8 cellular contexts compared by ENCODE assay signal in the genomic region with DNA sequence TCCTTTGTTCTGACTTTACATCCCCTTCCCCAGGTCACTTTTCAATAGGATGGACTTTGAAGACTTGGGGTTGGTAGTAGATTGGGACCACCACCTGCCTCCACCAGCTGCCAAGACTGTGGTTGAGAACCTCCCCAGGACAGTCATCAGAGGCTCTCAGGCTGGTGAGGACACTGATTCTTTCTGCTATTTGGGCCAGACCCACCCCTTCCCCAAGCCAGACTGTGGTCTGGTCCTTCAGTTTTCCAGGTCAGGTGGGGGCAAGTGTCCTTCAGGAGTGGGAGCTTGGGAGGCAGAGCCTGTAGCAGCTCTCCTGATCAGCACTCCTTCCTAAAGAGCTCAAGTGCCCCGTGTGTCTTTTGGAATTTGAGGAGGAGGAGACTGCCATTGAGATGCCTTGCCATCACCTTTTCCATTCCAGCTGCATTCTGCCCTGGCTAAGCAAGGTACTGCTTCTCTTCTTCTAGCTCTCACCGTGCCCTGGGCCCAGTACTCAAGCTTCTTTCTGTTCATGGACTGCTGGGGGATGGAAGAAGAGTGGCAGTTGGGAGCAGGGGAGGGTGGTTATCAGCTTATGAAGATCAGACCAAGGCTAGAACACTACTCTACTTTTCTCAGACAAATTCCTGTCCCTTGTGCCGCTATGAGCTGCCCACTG. TPM values are rescaled to one million over a fixed set of nuclear protein-coding genes. Genes with fewer than 3 reads are reported as not detected.
A peak's percentile ranks its signal among the peaks of the same experiment; 100 is the strongest.
DNase-seq lines count a peak whose midpoint lies in the region; ATAC-seq, FAIRE-seq and TF ChIP-seq lines count a peak whose summit lies in the region.

No MANE protein-coding gene starts in this region.

- H3K4me3 ChIP-seq in cardiac muscle cell (peak overlapping the region; percentile 74), K562 (peak overlapping the region; percentile 62), urinary bladder (ENCODE audit: low read depth, low read length) (peak overlapping the region; percentile 69)

- no peak for TF ChIP-seq POLR2A in K562 (conservative IDR thresholded peaks at IDR 0.05)

- no peaks in the 10 kb centered on the region for H3K9me3 Mint-ChIP-seq in mesothelial cell of epicardium

- intact Hi-C loops in left ventricle myocardium superior (cut with micrococcal nuclease), result no loop called here
- intact Hi-C loops in K562 (cut with micrococcal nuclease), result no loop called here

- POLR2A ChIA-PET in K562 (lab: Yijun Ruan, JAX), result interaction anchor here (0.6 to 4.4 kb wide), 6 partner anchors 8 to 168 kb away, joined by 3 to 31 read pairs (median 4); partner anchors contain the start of gene TMEM150A

- no peaks in the 10 kb centered on the region for H3K27me3 ChIP-seq in cardiac muscle cell
- H3K27me3 ChIP-seq in K562 (ENCODE audit: control insufficient read depth in 2 of 2, insufficient read depth in 2 of 2, low read length in 2 of 2), result no peaks in the 10 kb centered on the region

- TF ChIP-seq EP300 in K562 (IDR thresholded peaks at IDR 0.05; ENCODE audit: low read length), result no peak

- peak overlapping the region; percentile 96 for H3K4me3 Mint-ChIP-seq in mesothelial cell of epicardium

- H3K4me1 ChIP-seq in cardiac muscle cell (ENCODE audit: low read depth), result peaks cover 16% of the 10 kb centered on the region
- H3K4me1 ChIP-seq in K562 (replicated peaks in 1 of 2; ENCODE audit: control insufficient read depth in 2 of 2, insufficient read depth in 2 of 2, low read length in 2 of 2), result peaks cover 6 to 25% of the 10 kb centered on the region in 2 experiments; a peak in 4 of 5 replicates
- no peaks in the 10 kb centered on the region for H3K4me1 ChIP-seq in urinary bladder (ENCODE audit: insufficient read depth)

- H4K20me1 ChIP-seq in K562 (replicated peaks; ENCODE audit: control insufficient read depth, insufficient read depth, low read length), result no peaks in the 10 kb centered on the region

- H3K27me3 Mint-ChIP-seq in mesothelial cell of epicardium (ENCODE audit: low read depth), result no peaks in the 10 kb centered on the region

- H3K36me3 Mint-ChIP-seq in mesothelial cell of epicardium, result no peaks in the 10 kb centered on the region

- H3K79me2 ChIP-seq in K562 (ENCODE audit: control insufficient read depth, insufficient read depth, low read length), result peaks cover 29% of the 10 kb centered on the region

- DNase-seq in cardiac muscle cell (ENCODE audit: low read depth in 1 of 2, low spot score in 1 of 2) (no peak), left ventricle myocardium superior (no peak), K562 (ENCODE audit: extremely low read depth in 1 of 4, low spot score in 3 of 4) (no peak), mesothelial cell of epicardium (ENCODE audit: low spot score in 2 of 2, unreplicated experiment in 2 of 2) (no peak), DMS 273 treated with DMSO at 0.1 percent for 48 hours (lab: John Stamatoyannopoulos, UW) (no peak)

- H2AFZ ChIP-seq in K562 (ENCODE audit: low read depth, low read length), result no peak overlapping the region

- H3K27ac ChIP-seq in cardiac muscle cell, result peak overlapping the region; percentile 33
- peak overlapping the region; percentile 74; the same call in 2 of the 3 replicates for H3K27ac ChIP-seq in K562 (ENCODE audit: extremely low read depth, low read depth, low read length)
- H3K27ac ChIP-seq in urinary bladder (ENCODE audit: low read depth), result no peak overlapping the region

- FAIRE-seq in K562 (lab: Jason Lieb, UNC), result peak; percentile 48

- in situ Hi-C loops in K562 (cut with MboI), result no loop called here

- H3K9me3 ChIP-seq in cardiac muscle cell (ENCODE audit: low read depth), result no peaks in the 10 kb centered on the region
- no peaks in the 10 kb centered on the region for H3K9me3 ChIP-seq in K562 (replicated peaks; ENCODE audit: control insufficient read depth, insufficient read depth, low read depth, low read length)

- no peak for TF ChIP-seq RAD21 in K562 (CRISPR knock-in tag; conservative IDR thresholded peaks at IDR 0.05 in 1 of 2, IDR thresholded peaks at IDR 0.05 in 1 of 2)

- no peaks in the 10 kb centered on the region for H3K36me3 ChIP-seq in cardiac muscle cell
- H3K36me3 ChIP-seq in K562 (ENCODE audit: control insufficient read depth, insufficient read depth, low read length), result peaks cover 28% of the 10 kb centered on the region; the same call in 2 of the 3 replicates
- H3K36me3 ChIP-seq in urinary bladder (ENCODE audit: insufficient read depth), result no peaks in the 10 kb centered on the region

- CTCF ChIA-PET in K562 (lab: Yijun Ruan, JAX; ENCODE audit: low intra/inter-chr PET ratio), result no interaction called here

- no peaks in the 10 kb centered on the region for H3K9me1 ChIP-seq in K562 (ENCODE audit: control insufficient read depth, insufficient read depth, low read length)

- H3K4me2 ChIP-seq in K562 (ENCODE audit: insufficient read depth, low read length), result peak overlapping the region; percentile 86

- H3K27ac Mint-ChIP-seq in mesothelial cell of epicardium, result no peak overlapping the region

- ATAC-seq in left ventricle myocardium superior, result no peak
- no peak for ATAC-seq in K562
- ATAC-seq in GM21529 (IDR thresholded peaks at IDR 0.05; ENCODE audit: unreplicated experiment), result no peak
- no peak for ATAC-seq in HG02763 (IDR thresholded peaks at IDR 0.05; ENCODE audit: unreplicated experiment)

- 26% methylated on average over 3 of the region's 3 CpGs for WGBS in K562 (ENCODE audit: insufficient coverage, low coverage, missing lambda C conversion rate)
- 66% methylated on average over 3 of the region's 3 CpGs for WGBS in urinary bladder

- peaks cover 22% of the 10 kb centered on the region for H3K4me1 Mint-ChIP-seq in mesothelial cell of epicardium

- BruUV-seq in K562 (replicated peaks; lab: Mats Ljungman, UMichigan), result no TSS peak

- TF ChIP-seq CTCF in cardiac muscle cell (IDR thresholded peaks at IDR 0.05; ENCODE audit: low read depth, low read length) (no peak), K562 (IDR thresholded peaks at IDR 0.05 in 2 of 3, conservative IDR thresholded peaks at IDR 0.05 in 1 of 3; ENCODE audit: insufficient read depth in 2 of 3, low read depth in 1 of 3, low read length in 3 of 3) (no peak), mesothelial cell of epicardium (IDR thresholded peaks at IDR 0.05; ENCODE audit: unreplicated experiment) (no peak)

- peak overlapping the region; percentile 79 to 85 for H3K9ac ChIP-seq in K562 (ENCODE audit: insufficient read depth in 1 of 2, low read depth in 2 of 2, low read length in 2 of 2)

RNA-seq across cellular contexts. Expression of gene RNF181, which starts 1.1 kb away (rescaled TPM):
- total RNA-seq in cardiac muscle cell, result 152 and 241 TPM in 2 replicates
- polyA plus RNA-seq in cardiac muscle cell, result 276 and 328 TPM in 2 replicates
- 89.9 TPM for total RNA-seq in left ventricle myocardium superior
- 76.8 and 189 TPM in 2 replicates for total RNA-seq in K562 (2011; cell fraction: chromatin; rRNA removed; ENCODE audit: low replicate concordance)
- 209 and 223 TPM in 2 replicates for total RNA-seq in K562 (2011; cell fraction: nucleolus; rRNA removed)
- total RNA-seq in K562 (2011; cell fraction: nucleoplasm; rRNA removed), result 148 and 152 TPM in 2 replicates
- 189 and 243 TPM in 2 replicates for total RNA-seq in K562 (2014; rRNA removed)
- total RNA-seq in K562 (2014; rRNA removed; fragmentation: Illumina TruSeq; extraction: Trizol), result 181 and 208 TPM in 2 replicates
- 150 and 156 TPM in 2 replicates for total RNA-seq in K562 (2015; rRNA removed; fragmentation: Illumina TruSeq; extraction: Trizol)
- total RNA-seq in K562 (2021), result 139 and 158 TPM in 2 replicates
- 324 and 492 TPM in 2 replicates for polyA plus RNA-seq in K562 (2011; rRNA removed)
- polyA plus RNA-seq in K562 (2011; cell fraction: cytosol; rRNA removed), result 513 and 736 TPM in 2 replicates
- 354 and 425 TPM in 2 replicates for polyA plus RNA-seq in K562 (2011; cell fraction: nucleus; rRNA removed)
- polyA plus RNA-seq in K562 (2012), result 249 and 379 TPM in 2 replicates
- 253 and 256 TPM in 2 replicates for polyA plus RNA-seq in K562 (2014; fragmentation: Illumina TruSeq; extraction: Trizol)
- polyA plus RNA-seq in K562 (2014; fragmentation: Nextera tagmentation; extraction: Ambion mirVana), result 100 to 1,000 TPM; 425 to 485 TPM
- polyA plus RNA-seq in K562 (2014; rRNA removed), result 289 and 334 TPM in 2 replicates
- polyA minus RNA-seq in K562 (2011; rRNA and poly(A)+ RNA removed), result 88.4 and 169 TPM in 2 replicates
- 40.6 and 67.6 TPM in 2 replicates for polyA minus RNA-seq in K562 (2011; cell fraction: cytosol; rRNA and poly(A)+ RNA removed)
- 58.2 and 63.7 TPM in 2 replicates for polyA minus RNA-seq in K562 (2011; cell fraction: nucleus; rRNA and poly(A)+ RNA removed)
- 76.6 to 87.4 TPM (median 82.8 TPM) in 3 replicates for total RNA-seq in mesothelial cell of epicardium
- 71.6 TPM for total RNA-seq in urinary bladder
- 183 TPM for polyA plus RNA-seq in urinary bladder

RNA-seq across cellular contexts. Expression of gene TMEM150A, which starts 5.9 kb away (rescaled TPM):
- 14.2 and 18.9 TPM in 2 replicates for total RNA-seq in cardiac muscle cell
- polyA plus RNA-seq in cardiac muscle cell, result 31.8 and 34.0 TPM in 2 replicates
- total RNA-seq in left ventricle myocardium superior, result 14.9 TPM
- 12.3 and 50.7 TPM in 2 replicates for total RNA-seq in K562 (2011; cell fraction: chromatin; rRNA removed; ENCODE audit: low replicate concordance)
- 25.1 and 34.9 TPM in 2 replicates for total RNA-seq in K562 (2011; cell fraction: nucleolus; rRNA removed)
- 20.9 and 29.0 TPM in 2 replicates for total RNA-seq in K562 (2011; cell fraction: nucleoplasm; rRNA removed)
- 8.4 and 12.9 TPM in 2 replicates for total RNA-seq in K562 (2014; rRNA removed)
- total RNA-seq in K562 (2014; rRNA removed; fragmentation: Illumina TruSeq; extraction: Trizol), result 3.6 and 6.0 TPM in 2 replicates
- 7.4 and 8.4 TPM in 2 replicates for total RNA-seq in K562 (2015; rRNA removed; fragmentation: Illumina TruSeq; extraction: Trizol)
- total RNA-seq in K562 (2021), result 13.3 and 15.5 TPM in 2 replicates
- 8.9 and 9.6 TPM in 2 replicates for polyA plus RNA-seq in K562 (2011; rRNA removed)
- 7.1 and 29.5 TPM in 2 replicates for polyA plus RNA-seq in K562 (2011; cell fraction: cytosol; rRNA removed)
- polyA plus RNA-seq in K562 (2011; cell fraction: nucleus; rRNA removed), result 31.7 and 96.1 TPM in 2 replicates
- 11.9 and 15.8 TPM in 2 replicates for polyA plus RNA-seq in K562 (2012)
- polyA plus RNA-seq in K562 (2014; fragmentation: Illumina TruSeq; extraction: Trizol), result 17.1 and 20.8 TPM in 2 replicates
- polyA plus RNA-seq in K562 (2014; fragmentation: Nextera tagmentation; extraction: Ambion mirVana), result 1 to 10 TPM; 3.9 to 5.3 TPM
- polyA plus RNA-seq in K562 (2014; rRNA removed), result 12.9 and 16.2 TPM in 2 replicates
- polyA minus RNA-seq in K562 (2011; rRNA and poly(A)+ RNA removed), result 3.5 and 7.0 TPM in 2 replicates
- 3.9 and 9.4 TPM in 2 replicates for polyA minus RNA-seq in K562 (2011; cell fraction: cytosol; rRNA and poly(A)+ RNA removed)
- 7.6 and 11.0 TPM in 2 replicates for polyA minus RNA-seq in K562 (2011; cell fraction: nucleus; rRNA and poly(A)+ RNA removed)
- total RNA-seq in mesothelial cell of epicardium, result 13.5 to 15.2 TPM (median 14.4 TPM) in 3 replicates
- 6.3 TPM for total RNA-seq in urinary bladder
- 39.0 TPM for polyA plus RNA-seq in urinary bladder

RNA-seq across cellular contexts. Expression of gene VAMP5, which starts 12.4 kb away (rescaled TPM):
- total RNA-seq in cardiac muscle cell (6.7 and 7.7 TPM in 2 replicates), left ventricle myocardium superior (54.8 TPM), K562 (2014; rRNA removed) (0.41 and 0.59 TPM in 2 replicates), K562 (2014; rRNA removed; fragmentation: Illumina TruSeq; extraction: Trizol) (not detected in 2 replicates), K562 (2015; rRNA removed; fragmentation: Illumina TruSeq; extraction: Trizol) (not detected in 2 replicates), K562 (2021) (0.85 and 1.1 TPM in 2 replicates), mesothelial cell of epicardium (2.5 to 3.7 TPM (median 3.4 TPM) in 3 replicates), urinary bladder (8.0 TPM)
- polyA plus RNA-seq in cardiac muscle cell (19.1 and 28.1 TPM in 2 replicates), K562 (2011; rRNA removed) (1.5 and 1.9 TPM in 2 replicates), K562 (2014; fragmentation: Illumina TruSeq; extraction: Trizol) (0.39 and 0.54 TPM in 2 replicates), K562 (2014; fragmentation: Nextera tagmentation; extraction: Ambion mirVana) (1 to 10 TPM; 1.5 to 1.9 TPM), K562 (2014; rRNA removed) (0.34 and 1.5 TPM in 2 replicates), urinary bladder (157 TPM)
- total RNA-seq in K562 (2011; cell fraction: chromatin; rRNA removed; ENCODE audit: low replicate concordance), result 0.74 and 3.7 TPM in 2 replicates
- 2.6 and 4.3 TPM in 2 replicates for total RNA-seq in K562 (2011; cell fraction: nucleolus; rRNA removed)
- total RNA-seq in K562 (2011; cell fraction: nucleoplasm; rRNA removed), result 1.8 and 2.7 TPM in 2 replicates
- polyA plus RNA-seq in K562 (2011; cell fraction: cytosol; rRNA removed), result 2.1 and 2.8 TPM in 2 replicates
- polyA plus RNA-seq in K562 (2011; cell fraction: nucleus; rRNA removed), result 4.2 and 6.3 TPM in 2 replicates
- 0.68 and 4.7 TPM in 2 replicates for polyA plus RNA-seq in K562 (2012)
- 1.3 and 2.5 TPM in 2 replicates for polyA minus RNA-seq in K562 (2011; rRNA and poly(A)+ RNA removed)
- polyA minus RNA-seq in K562 (2011; cell fraction: cytosol; rRNA and poly(A)+ RNA removed), result not detected in 2 replicates
- polyA minus RNA-seq in K562 (2011; cell fraction: nucleus; rRNA and poly(A)+ RNA removed), result 0.54 and 0.78 TPM in 2 replicates

RNA-seq across cellular contexts. Expression of gene C2orf68, which starts 15.3 kb away (rescaled TPM):
- total RNA-seq in cardiac muscle cell (32.6 and 35.5 TPM in 2 replicates), left ventricle myocardium superior (29.2 TPM), K562 (2014; rRNA removed) (22.1 and 33.2 TPM in 2 replicates), K562 (2014; rRNA removed; fragmentation: Illumina TruSeq; extraction: Trizol) (29.4 and 31.7 TPM in 2 replicates), K562 (2015; rRNA removed; fragmentation: Illumina TruSeq; extraction: Trizol) (26.8 and 30.1 TPM in 2 replicates), K562 (2021) (36.6 and 41.6 TPM in 2 replicates), mesothelial cell of epicardium (70.8 to 79.0 TPM (median 74.6 TPM) in 3 replicates), urinary bladder (40.8 TPM)
- polyA plus RNA-seq in cardiac muscle cell (37.4 and 52.0 TPM in 2 replicates), K562 (2011; rRNA removed) (32.6 and 50.0 TPM in 2 replicates), K562 (2014; fragmentation: Illumina TruSeq; extraction: Trizol) (31.7 and 31.8 TPM in 2 replicates), K562 (2014; fragmentation: Nextera tagmentation; extraction: Ambion mirVana) (10 to 100 TPM; 33.1 to 33.4 TPM), K562 (2014; rRNA removed) (27.5 and 31.5 TPM in 2 replicates), urinary bladder (20.0 TPM)
- 48.1 and 80.4 TPM in 2 replicates for total RNA-seq in K562 (2011; cell fraction: chromatin; rRNA removed; ENCODE audit: low replicate concordance)
- total RNA-seq in K562 (2011; cell fraction: nucleolus; rRNA removed), result 45.8 and 61.2 TPM in 2 replicates
- 58.4 and 76.0 TPM in 2 replicates for total RNA-seq in K562 (2011; cell fraction: nucleoplasm; rRNA removed)
- polyA plus RNA-seq in K562 (2011; cell fraction: cytosol; rRNA removed), result 29.4 and 39.0 TPM in 2 replicates
- polyA plus RNA-seq in K562 (2011; cell fraction: nucleus; rRNA removed), result 36.4 and 51.5 TPM in 2 replicates
- polyA plus RNA-seq in K562 (2012), result 25.7 and 42.8 TPM in 2 replicates
- polyA minus RNA-seq in K562 (2011; rRNA and poly(A)+ RNA removed), result 24.7 and 40.2 TPM in 2 replicates
- polyA minus RNA-seq in K562 (2011; cell fraction: cytosol; rRNA and poly(A)+ RNA removed), result 13.6 and 33.5 TPM in 2 replicates
- 15.9 and 17.7 TPM in 2 replicates for polyA minus RNA-seq in K562 (2011; cell fraction: nucleus; rRNA and poly(A)+ RNA removed)

RNA-seq across cellular contexts. Expression of gene VAMP8, which starts 19.2 kb away (rescaled TPM):
- total RNA-seq in cardiac muscle cell, result 8.3 and 15.7 TPM in 2 replicates
- 39.4 and 60.9 TPM in 2 replicates for polyA plus RNA-seq in cardiac muscle cell
- 17.1 TPM for total RNA-seq in left ventricle myocardium superior
- total RNA-seq in K562 (2011; cell fraction: chromatin; rRNA removed; ENCODE audit: low replicate concordance), result 24.0 and 36.3 TPM in 2 replicates
- 32.9 and 36.7 TPM in 2 replicates for total RNA-seq in K562 (2011; cell fraction: nucleolus; rRNA removed)
- total RNA-seq in K562 (2011; cell fraction: nucleoplasm; rRNA removed), result 35.9 and 47.3 TPM in 2 replicates
- total RNA-seq in K562 (2014; rRNA removed), result 146 and 183 TPM in 2 replicates
- 107 and 129 TPM in 2 replicates for total RNA-seq in K562 (2014; rRNA removed; fragmentation: Illumina TruSeq; extraction: Trizol)
- total RNA-seq in K562 (2015; rRNA removed; fragmentation: Illumina TruSeq; extraction: Trizol), result 96.4 and 109 TPM in 2 replicates
- 140 and 149 TPM in 2 replicates for total RNA-seq in K562 (2021)
- 184 and 340 TPM in 2 replicates for polyA plus RNA-seq in K562 (2011; rRNA removed)
- polyA plus RNA-seq in K562 (2011; cell fraction: cytosol; rRNA removed), result 266 and 268 TPM in 2 replicates
- 98.3 and 102 TPM in 2 replicates for polyA plus RNA-seq in K562 (2011; cell fraction: nucleus; rRNA removed)
- polyA plus RNA-seq in K562 (2012), result 193 and 225 TPM in 2 replicates
- polyA plus RNA-seq in K562 (2014; fragmentation: Illumina TruSeq; extraction: Trizol), result 301 and 302 TPM in 2 replicates
- 100 to 1,000 TPM; 566 to 571 TPM for polyA plus RNA-seq in K562 (2014; fragmentation: Nextera tagmentation; extraction: Ambion mirVana)
- 248 and 255 TPM in 2 replicates for polyA plus RNA-seq in K562 (2014; rRNA removed)
- 89.7 and 134 TPM in 2 replicates for polyA minus RNA-seq in K562 (2011; rRNA and poly(A)+ RNA removed)
- 26.2 and 47.2 TPM in 2 replicates for polyA minus RNA-seq in K562 (2011; cell fraction: cytosol; rRNA and poly(A)+ RNA removed)
- polyA minus RNA-seq in K562 (2011; cell fraction: nucleus; rRNA and poly(A)+ RNA removed), result 16.0 and 18.9 TPM in 2 replicates
- 51.0 to 55.7 TPM (median 55.5 TPM) in 3 replicates for total RNA-seq in mesothelial cell of epicardium
- total RNA-seq in urinary bladder, result 14.8 TPM
- polyA plus RNA-seq in urinary bladder, result 89.9 TPM
